In the genomic region with DNA sequence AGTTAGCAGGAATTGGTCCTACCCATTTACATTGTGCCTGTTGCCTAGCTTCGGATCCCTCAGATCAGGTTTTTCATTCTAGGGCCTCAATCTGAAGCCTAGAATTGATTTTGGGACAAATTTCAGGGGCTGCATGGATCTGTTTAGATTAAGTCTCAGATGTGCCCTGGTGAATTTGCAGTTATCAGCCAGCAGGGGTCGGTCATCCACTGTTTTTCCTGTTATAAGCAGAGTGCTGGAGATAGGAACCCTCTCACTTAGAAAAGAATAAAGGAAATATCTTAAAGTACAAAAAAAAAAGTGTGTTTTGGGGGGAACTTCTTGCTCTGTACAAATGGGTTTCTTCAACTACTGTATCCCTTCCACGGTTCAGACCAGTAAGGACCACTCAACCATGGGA, we compare ENCODE assay signal across 14 cellular contexts.
DNase-seq lines count a peak whose midpoint lies in the region; ATAC-seq, FAIRE-seq and TF ChIP-seq lines count a peak whose summit lies in the region.
"Had no signal": no experiment of that assay in that cellular context is flagged by ENCODE, and none has a peak within 500 bp of the region (broad histone marks: within the 10 kb centered on the region; RNA-seq: fewer than 3 reads in every experiment).

No MANE protein-coding gene starts in this region.

- no peaks in the 10 kb centered on the region for H3K23me2 ChIP-seq in H1 (ENCODE audit: low read depth, low read length)

- H3K79me2 ChIP-seq in OCI-LY3 (ENCODE audit: low read length) = no peaks in the 10 kb centered on the region
- no peaks in the 10 kb centered on the region for H3K79me2 ChIP-seq in H1 (ENCODE audit: control insufficient read depth in 1 of 2, insufficient read depth in 2 of 2, low read length in 2 of 2)
- no peaks in the 10 kb centered on the region for H3K79me2 ChIP-seq in smooth muscle cell (ENCODE audit: low read depth)

- H3K36me3 ChIP-seq in OCI-LY3 (replicated peaks; ENCODE audit: low read depth, low read length) (no peaks in the 10 kb centered on the region), H1 (ENCODE audit: control insufficient read depth in 2 of 4, insufficient read depth in 4 of 4, low read length in 3 of 4) (no peaks in the 10 kb centered on the region), smooth muscle cell (ENCODE audit: low read depth) (no peaks in the 10 kb centered on the region)
- H3K36me3 ChIP-seq: heart right ventricle, MG63, spleen had no signal

- H3K9me3 ChIP-seq in OCI-LY3 (ENCODE audit: insufficient read depth, low read length) = no peaks in the 10 kb centered on the region
- peaks cover 13 to 21% of the 10 kb centered on the region in 2 experiments for H3K9me3 ChIP-seq in H1 (ENCODE audit: insufficient read depth in 2 of 2, low read depth in 1 of 2, low read length in 1 of 2)
- H3K9me3 ChIP-seq in smooth muscle cell (replicated peaks; ENCODE audit: low read depth) = no peaks in the 10 kb centered on the region
- H3K9me3 ChIP-seq: MG63 had no signal

- no peak overlapping the region for H2BK120ac ChIP-seq in H1 (replicated peaks; ENCODE audit: low read depth, low read length)

- H3K79me1 ChIP-seq in H1 (ENCODE audit: low read depth, low read length) = no peaks in the 10 kb centered on the region

- no peak overlapping the region for H3K56ac ChIP-seq in H1 (replicated peaks; ENCODE audit: insufficient read length, low read depth, low read length)

- H4K20me1 ChIP-seq in OCI-LY3 (ENCODE audit: insufficient read depth, low read length) (no peaks in the 10 kb centered on the region), H1 (replicated peaks in 1 of 2; ENCODE audit: control insufficient read depth in 1 of 2, insufficient read depth in 2 of 2, low read length in 2 of 2) (no peaks in the 10 kb centered on the region), smooth muscle cell (ENCODE audit: low read depth) (no peaks in the 10 kb centered on the region)

- H3K4me2 ChIP-seq in OCI-LY3 (ENCODE audit: low read length) (no peak overlapping the region), H1 (ENCODE audit: insufficient read depth in 1 of 2, low read depth in 2 of 2, low read length in 2 of 2) (no peak overlapping the region), smooth muscle cell (no peak overlapping the region)

- no peaks in the 10 kb centered on the region for H3F3A ChIP-seq in smooth muscle cell (ENCODE audit: low read depth)

- H3K27ac ChIP-seq in OCI-LY3 (ENCODE audit: low read length) = no peak overlapping the region
- H3K27ac ChIP-seq in H1 (ENCODE audit: low read depth, low read length) = no peak overlapping the region
- no peak overlapping the region for H3K27ac ChIP-seq in smooth muscle cell (ENCODE audit: low read depth)
- H3K27ac ChIP-seq: heart right ventricle, spleen had no signal

- H3K4me3 ChIP-seq in OCI-LY3 (ENCODE audit: low read length) = no peak overlapping the region
- no peak overlapping the region for H3K4me3 ChIP-seq in H1 (ENCODE audit: extremely low read depth in 1 of 4, insufficient read depth in 2 of 4, low read depth in 3 of 4, low read length in 4 of 4)
- no peak overlapping the region for H3K4me3 ChIP-seq in smooth muscle cell
- H3K4me3 ChIP-seq: heart right ventricle, MG63, spleen had no signal

- TF ChIP-seq CTCF in OCI-LY3 (IDR thresholded peaks at IDR 0.05; ENCODE audit: low read depth, low read length) = peak; percentile 58
- TF ChIP-seq CTCF in H1 (IDR thresholded peaks at IDR 0.05; ENCODE audit: control extremely low read depth in 1 of 3, insufficient read depth in 1 of 3, low read depth in 1 of 3, low read length in 3 of 3) = peak in 1 of 3 experiments; percentile 46; a peak in 1 of 4 replicates
- TF ChIP-seq CTCF in smooth muscle cell (IDR thresholded peaks at IDR 0.05; ENCODE audit: borderline replicate concordance, insufficient read depth, poor library complexity, severe bottlenecking) = peak; percentile 7

- no peak for TF ChIP-seq EP300 in H1 (IDR thresholded peaks at IDR 0.05; ENCODE audit: borderline replicate concordance in 1 of 2, low read depth in 2 of 2, low read length in 2 of 2)

- peak; percentile 40 to 47; a peak in 2 of 4 replicates for TF ChIP-seq RAD21 in H1 (IDR thresholded peaks at IDR 0.05 in 1 of 2, conservative IDR thresholded peaks at IDR 0.05 in 1 of 2; ENCODE audit: low read depth in 2 of 2, low read length in 2 of 2)

- H3K27me3 ChIP-seq in OCI-LY3 (ENCODE audit: low read depth, low read length) = no peaks in the 10 kb centered on the region
- H3K27me3 ChIP-seq in H1 (replicated peaks in 1 of 4; ENCODE audit: control insufficient read depth in 3 of 4, extremely low read depth in 1 of 4, insufficient read depth in 3 of 4, low read length in 3 of 4) = no peaks in the 10 kb centered on the region
- no peaks in the 10 kb centered on the region for H3K27me3 ChIP-seq in smooth muscle cell (ENCODE audit: low read depth)
- H3K27me3 ChIP-seq: heart right ventricle, MG63, spleen had no signal

- H4K8ac ChIP-seq in H1 (ENCODE audit: extremely low read depth, insufficient read depth, low read length) = no peak overlapping the region

- H3K18ac ChIP-seq in H1 (ENCODE audit: extremely low read depth, low read length) = no peak overlapping the region

- no peak overlapping the region for H2AK5ac ChIP-seq in H1 (ENCODE audit: low read depth, low read length)

- TF ChIP-seq POLR2A in H1 (IDR thresholded peaks at IDR 0.05; ENCODE audit: control extremely low read depth in 1 of 2, low read depth in 2 of 2, low read length in 2 of 2) = no peak

- H4K5ac ChIP-seq in H1 (ENCODE audit: insufficient read length, low read depth, low read length) = no peak overlapping the region

- no peak overlapping the region for H4K91ac ChIP-seq in H1 (replicated peaks; ENCODE audit: insufficient read length, low read length)

- H2BK15ac ChIP-seq in H1 (ENCODE audit: low read length) = no peak overlapping the region

- FAIRE-seq in H1 (lab: Jason Lieb, UNC) = no peak
- FAIRE-seq: colon, TTC549 had no signal

- no peak for ATAC-seq in GM19463 (IDR thresholded peaks at IDR 0.05; ENCODE audit: unreplicated experiment)
- ATAC-seq in GM21360 (IDR thresholded peaks at IDR 0.05; ENCODE audit: unreplicated experiment) = no peak
- ATAC-seq: heart right ventricle had no signal

- CTCF ChIA-PET in H1 (lab: Charles Lee; ENCODE audit: partially characterized antibody) = interaction anchor here (0.5 to 1.4 kb wide), 4 partner anchors 11 to 414 kb away, joined by 4 to 8 read pairs (median 6); no protein-coding TSS in a partner anchor

- H3K23ac ChIP-seq in H1 (ENCODE audit: insufficient read length) = no peak overlapping the region

- 80% methylated on average over 3 of the region's 3 CpGs; no CpG with 5 or more reads in 1 of the 2 experiments for WGBS in H1 (ENCODE audit: extremely low coverage in 1 of 2, insufficient coverage in 1 of 2, insufficient read length in 1 of 2, insufficient replicate concordance in 2 of 2, low coverage in 1 of 2, low lambda C conversion rate in 2 of 2, missing lambda C conversion rate in 1 of 2), 2 experiments
- 66% methylated on average over 3 of the region's 3 CpGs for WGBS in smooth muscle cell (ENCODE audit: low lambda C conversion rate)

- no peak overlapping the region for H3K14ac ChIP-seq in H1 (ENCODE audit: insufficient read length)

- H3K4ac ChIP-seq in H1 (replicated peaks; ENCODE audit: insufficient read length, low read depth, low read length) = no peak overlapping the region

- H2BK12ac ChIP-seq in H1 (ENCODE audit: low read depth, low read length) = no peak overlapping the region

- POLR2A ChIA-PET in H1 (lab: Charles Lee; ENCODE audit: partially characterized antibody) = interaction anchor here (0.6 kb wide), 1 partner anchor 1111 kb away, joined by 4 read pairs; no protein-coding TSS in a partner anchor

- peak; percentile 14 for DNase-seq in SIG-M5 treated with dmso at 0.1 percent for 504 hours (lab: John Stamatoyannopoulos, UW; ENCODE audit: unreplicated experiment)
- no peak for DNase-seq in SIG-M5 (lab: John Stamatoyannopoulos, UW)
- no peak for DNase-seq in H1 (ENCODE audit: low read depth in 1 of 2, low spot score in 2 of 2)
- DNase-seq in smooth muscle cell (lab: John Stamatoyannopoulos, UW; ENCODE audit: unreplicated experiment) = no peak
- no peak for DNase-seq in stimulated activated CD4-positive, alpha-beta T cell treated with anti-CD3 and anti-CD28 coated beads, Interleukin-4, amount 100 ng/mL, for 1 hour
- DNase-seq: heart right ventricle, MG63, NCI-H526 treated with DMSO at 0.1 percent for 48 hours, spleen had no signal

- no peaks in the 10 kb centered on the region for H3K4me1 ChIP-seq in OCI-LY3 (ENCODE audit: low read length)
- no peaks in the 10 kb centered on the region for H3K4me1 ChIP-seq in H1 (replicated peaks in 1 of 4; ENCODE audit: control insufficient read depth in 3 of 4, insufficient read depth in 4 of 4, low read length in 3 of 4)
- H3K4me1 ChIP-seq in smooth muscle cell (ENCODE audit: low read depth) = no peaks in the 10 kb centered on the region
- H3K4me1 ChIP-seq: heart right ventricle, spleen had no signal

- H3K9ac ChIP-seq in OCI-LY3 (ENCODE audit: low read length) (no peak overlapping the region), H1 (replicated peaks in 1 of 4; ENCODE audit: extremely low read depth in 1 of 4, low read depth in 3 of 4, low read length in 3 of 4) (no peak overlapping the region), smooth muscle cell (ENCODE audit: low read depth) (no peak overlapping the region)

- no peak overlapping the region for H2BK5ac ChIP-seq in H1 (ENCODE audit: low read depth, low read length)

- no peak overlapping the region for H2BK20ac ChIP-seq in H1 (ENCODE audit: low read length)

- no peak overlapping the region for H2AFZ ChIP-seq in OCI-LY3 (ENCODE audit: low read depth, low read length)
- H2AFZ ChIP-seq in H1 (ENCODE audit: low read length) = no peak overlapping the region
- no peak overlapping the region for H2AFZ ChIP-seq in smooth muscle cell (ENCODE audit: low read depth)

TF ChIP-seq in H1, 55 proteins besides CTCF, POLR2A, EP300 and RAD21 (continues in another document):
- no peak for TF ChIP-seq GTF2F1 (IDR thresholded peaks at IDR 0.05; ENCODE audit: borderline replicate concordance, low read depth, low read length)
- no peak for TF ChIP-seq SP2 (IDR thresholded peaks at IDR 0.05; ENCODE audit: low read length)
- no peak for TF ChIP-seq TAF1 (IDR thresholded peaks at IDR 0.05; ENCODE audit: low read depth, low read length)
- no peak for TF ChIP-seq CBX8 (IDR thresholded peaks at IDR 0.05; ENCODE audit: borderline replicate concordance, low read depth, low read length)
- TF ChIP-seq, protein P1, sequence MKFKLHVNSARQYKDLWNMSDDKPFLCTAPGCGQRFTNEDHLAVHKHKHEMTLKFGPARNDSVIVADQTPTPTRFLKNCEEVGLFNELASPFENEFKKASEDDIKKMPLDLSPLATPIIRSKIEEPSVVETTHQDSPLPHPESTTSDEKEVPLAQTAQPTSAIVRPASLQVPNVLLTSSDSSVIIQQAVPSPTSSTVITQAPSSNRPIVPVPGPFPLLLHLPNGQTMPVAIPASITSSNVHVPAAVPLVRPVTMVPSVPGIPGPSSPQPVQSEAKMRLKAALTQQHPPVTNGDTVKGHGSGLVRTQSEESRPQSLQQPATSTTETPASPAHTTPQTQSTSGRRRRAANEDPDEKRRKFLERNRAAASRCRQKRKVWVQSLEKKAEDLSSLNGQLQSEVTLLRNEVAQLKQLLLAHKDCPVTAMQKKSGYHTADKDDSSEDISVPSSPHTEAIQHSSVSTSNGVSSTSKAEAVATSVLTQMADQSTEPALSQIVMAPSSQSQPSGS (IDR thresholded peaks at IDR 0.05; ENCODE audit: low read length) = no peak
- TF ChIP-seq SIRT6 (IDR thresholded peaks at IDR 0.05; ENCODE audit: low read length) = no peak
